Comparison of ENCODE assay signal across 17 cellular contexts in the genomic region with DNA sequence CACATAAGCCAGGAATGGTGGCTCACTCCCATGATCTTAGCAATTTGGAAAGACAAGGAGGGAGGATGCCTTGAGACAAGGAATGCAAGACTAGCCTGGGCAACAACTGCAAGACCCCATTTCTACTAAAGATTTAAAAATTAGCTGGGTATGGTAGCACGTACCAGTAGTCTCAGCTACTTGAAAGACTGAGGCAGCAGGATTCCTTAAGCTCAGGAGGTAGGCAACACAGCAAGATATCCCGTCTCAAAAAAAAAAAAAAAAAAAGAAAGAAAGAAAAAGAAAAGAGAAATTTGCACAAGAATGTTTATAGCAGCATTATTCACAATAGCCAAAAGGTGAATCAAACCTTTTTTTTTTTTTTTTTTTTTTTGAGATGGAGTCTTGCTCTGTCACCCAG.
"Had no signal": no experiment of that assay in that cellular context is flagged by ENCODE, and none has a peak within 500 bp of the region (broad histone marks: within the 10 kb centered on the region; RNA-seq: fewer than 3 reads in every experiment).

No MANE protein-coding gene starts in this region.

- H3K9ac ChIP-seq: parathyroid adenoma had no signal

- H2AFZ ChIP-seq: parathyroid adenoma had no signal

- DNase-seq: activated CD4-positive, alpha-beta T cell treated with anti-CD3 and anti-CD28 coated beads for 1 hour; activated CD4-positive, alpha-beta T cell treated with anti-CD3 and anti-CD28 coated beads, Interleukin-2, amount 50 U/mL, for 4 hours; activated CD8-positive, alpha-beta memory T cell treated with anti-CD3 and anti-CD28 coated beads, Interleukin-2, amount 10 ng/mL, durations not matched to agents 7 days and 5 days; activated naive CD4-positive, alpha-beta T cell treated with anti-CD3 and anti-CD28 coated beads, Interleukin-2, amount 10 ng/mL, durations not matched to agents 7 days and 5 days; activated T-cell treated with anti-CD3 and anti-CD28 coated beads, Interleukin-2, amount 50 U/mL, for 24 hours; dermis blood vessel endothelial cell; effector memory CD8-positive, alpha-beta T cell; foreskin melanocyte; left cardiac atrium; lower lobe of right lung; stimulated activated CD4-positive, alpha-beta T cell treated with anti-CD3 and anti-CD28 coated beads, Interleukin-2, amount 100 ng/mL, for 48 hours; stimulated activated naive CD4-positive, alpha-beta T cell; tibial artery; uterus had no signal

- ATAC-seq: activated CD8-positive, alpha-beta memory T cell treated with anti-CD3 and anti-CD28 coated beads, Interleukin-2, amount 10 ng/mL, durations not matched to agents 7 days and 5 days; effector memory CD8-positive, alpha-beta T cell; left cardiac atrium; lower lobe of right lung had no signal

- H3K4me1 ChIP-seq: breast epithelium, parathyroid adenoma, uterus had no signal

- H3K27ac ChIP-seq: breast epithelium, lower lobe of right lung, parathyroid adenoma, tibial artery, uterus had no signal

- H3K4me3 ChIP-seq: ascending aorta, breast epithelium, lower lobe of right lung, tibial artery, uterus had no signal

- H3K9me3 ChIP-seq: ascending aorta, breast epithelium, lower lobe of right lung, tibial artery, uterus had no signal

- H3K27me3 ChIP-seq: ascending aorta, breast epithelium, tibial artery, uterus had no signal

- H3K36me3 ChIP-seq: ascending aorta, breast epithelium, lower lobe of right lung, tibial artery, uterus had no signal
